In genomic region chr9:132166599-132166998, GRCh38 we compare ENCODE assay signal across 7 cellular contexts. TPM values are rescaled to one million over a fixed set of nuclear protein-coding genes. Genes with fewer than 3 reads are reported as not detected.
DNase-seq lines count a peak whose midpoint lies in the region; ATAC-seq and TF ChIP-seq lines count a peak whose summit lies in the region.

No MANE protein-coding gene starts in this region.

- CTCF ChIA-PET in activated CD8-positive, alpha-beta T cell treated with anti-CD3 and anti-CD28 coated beads for 36 hours (lab: Charles Lee), result interaction anchor here (0.7 to 11.1 kb wide), 6 partner anchors 71 to 408 kb away, joined by 3 to 193 read pairs (median 4); no protein-coding TSS in a partner anchor

- H3K4me3 Mint-ChIP-seq in activated CD8-positive, alpha-beta T cell treated with anti-CD3 and anti-CD28 coated beads for 36 hours, result no peak overlapping the region

- H3K36me3 Mint-ChIP-seq in activated CD8-positive, alpha-beta T cell treated with anti-CD3 and anti-CD28 coated beads for 36 hours (ENCODE audit: low read depth), result no peaks in the 10 kb centered on the region

- POLR2A ChIA-PET in activated CD8-positive, alpha-beta T cell treated with anti-CD3 and anti-CD28 coated beads for 36 hours (lab: Charles Lee), result no interaction called here

- peaks cover 34% of the 10 kb centered on the region for H3K27me3 Mint-ChIP-seq in activated CD8-positive, alpha-beta T cell treated with anti-CD3 and anti-CD28 coated beads for 36 hours

- peaks cover 2% of the 10 kb centered on the region for H3K4me1 Mint-ChIP-seq in activated CD8-positive, alpha-beta T cell treated with anti-CD3 and anti-CD28 coated beads for 36 hours (ENCODE audit: low read depth)

- ATAC-seq in activated CD8-positive, alpha-beta T cell treated with anti-CD3 and anti-CD28 coated beads for 36 hours, result peak; percentile 60
- ATAC-seq in GM19035 (IDR thresholded peaks at IDR 0.05; ENCODE audit: unreplicated experiment), result no peak
- ATAC-seq in HG03095 (IDR thresholded peaks at IDR 0.05; ENCODE audit: unreplicated experiment), result no peak

- intact Hi-C loops in activated CD8-positive, alpha-beta T cell treated with anti-CD3 and anti-CD28 coated beads for 36 hours (cut with micrococcal nuclease), result no loop called here

- in situ Hi-C loops in GM13976 (cut with MboI; ENCODE audit: low sequenced_read_pairs, unreplicated experiment), result no loop called here

- TF ChIP-seq CTCF in GM13976 (IDR thresholded peaks at IDR 0.05; ENCODE audit: borderline replicate concordance, control extremely low read depth, extremely low read depth, insufficient read depth, missing control alignments), result peak; percentile 24
- TF ChIP-seq CTCF in activated CD8-positive, alpha-beta T cell treated with anti-CD3 and anti-CD28 coated beads for 36 hours (IDR thresholded peaks at IDR 0.05), result peak; percentile 50

- peak; percentile 12 for DNase-seq in COLO668 (lab: John Stamatoyannopoulos, UW; ENCODE audit: unreplicated experiment)
- no peak for DNase-seq in GM13976 (ENCODE audit: low spot score)
- DNase-seq in activated CD8-positive, alpha-beta T cell treated with anti-CD3 and anti-CD28 coated beads for 36 hours, result peak; percentile 49
- peak; percentile 43 to 48 for DNase-seq in lung microvascular endothelial cell (ENCODE audit: low read depth in 2 of 2)
- no peak for DNase-seq in RKO (ENCODE audit: low spot score)

- no peak overlapping the region for H3K27ac Mint-ChIP-seq in activated CD8-positive, alpha-beta T cell treated with anti-CD3 and anti-CD28 coated beads for 36 hours

- H3K9me3 Mint-ChIP-seq in activated CD8-positive, alpha-beta T cell treated with anti-CD3 and anti-CD28 coated beads for 36 hours, result no peaks in the 10 kb centered on the region

RNA-seq across cellular contexts. Expression of gene NTNG2, which starts 4.7 kb away (rescaled TPM):
- 1 to 10 TPM; 2.2 to 2.4 TPM for total RNA-seq in activated CD8-positive, alpha-beta T cell treated with anti-CD3 and anti-CD28 coated beads for 36 hours
- 0.40 and 1.1 TPM in 2 replicates for total RNA-seq in lung microvascular endothelial cell

Comparison
In these comparisons a context has a peak if more than half of its experiments do, and no peak if none do; other contexts are left out.
1. DNase-seq: peak in COLO668 (single experiment), activated CD8-positive, alpha-beta T cell treated with anti-CD3 and anti-CD28 coated beads for 36 hours (single experiment) and lung microvascular endothelial cell (2 of 2); none in GM13976 (single experiment) and RKO (single experiment).